ENCODE assay signal across 1 cellular context in the genomic region with DNA sequence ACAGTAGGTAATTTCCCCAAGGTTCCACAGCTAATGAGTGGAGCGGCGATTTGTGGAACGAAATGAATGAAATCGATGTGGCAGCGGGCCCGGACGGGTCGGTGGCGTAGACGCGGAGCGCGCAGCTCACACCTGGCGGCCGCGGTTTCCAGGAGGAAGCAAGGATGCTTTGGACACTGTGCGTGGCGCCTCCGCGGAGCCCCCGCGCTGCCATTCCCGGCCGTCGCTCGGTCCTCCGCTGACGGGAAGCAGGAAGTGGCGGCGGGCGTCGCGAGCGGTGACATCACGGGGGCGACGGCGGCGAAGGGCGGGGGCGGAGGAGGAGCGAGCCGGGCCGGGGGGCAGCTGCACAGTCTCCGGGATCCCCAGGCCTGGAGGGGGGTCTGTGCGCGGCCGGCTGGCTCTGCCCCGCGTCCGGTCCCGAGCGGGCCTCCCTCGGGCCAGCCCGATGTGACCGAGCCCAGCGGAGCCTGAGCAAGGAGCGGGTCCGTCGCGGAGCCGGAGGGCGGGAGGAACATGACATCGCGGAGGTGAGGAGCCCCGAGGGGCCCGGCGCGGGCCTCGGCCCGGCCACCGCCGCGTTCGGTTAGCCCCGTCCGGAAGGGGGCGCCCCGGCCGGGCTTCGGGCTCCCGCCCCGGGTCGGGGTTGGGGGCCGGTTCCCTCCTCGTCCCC.
TF ChIP-seq lines count a peak whose summit lies in the region.

TSS of gene PTPN11 (plus strand) at position 352 of the 673 bp plus-strand sequence. CDS start at position 517, 165 bp downstream.

TF ChIP-seq in HepG2, 621 proteins besides CTCF, POLR2A, EP300 and RAD21 (continued from another document and continues in another):
- TF ChIP-seq, protein P1, sequence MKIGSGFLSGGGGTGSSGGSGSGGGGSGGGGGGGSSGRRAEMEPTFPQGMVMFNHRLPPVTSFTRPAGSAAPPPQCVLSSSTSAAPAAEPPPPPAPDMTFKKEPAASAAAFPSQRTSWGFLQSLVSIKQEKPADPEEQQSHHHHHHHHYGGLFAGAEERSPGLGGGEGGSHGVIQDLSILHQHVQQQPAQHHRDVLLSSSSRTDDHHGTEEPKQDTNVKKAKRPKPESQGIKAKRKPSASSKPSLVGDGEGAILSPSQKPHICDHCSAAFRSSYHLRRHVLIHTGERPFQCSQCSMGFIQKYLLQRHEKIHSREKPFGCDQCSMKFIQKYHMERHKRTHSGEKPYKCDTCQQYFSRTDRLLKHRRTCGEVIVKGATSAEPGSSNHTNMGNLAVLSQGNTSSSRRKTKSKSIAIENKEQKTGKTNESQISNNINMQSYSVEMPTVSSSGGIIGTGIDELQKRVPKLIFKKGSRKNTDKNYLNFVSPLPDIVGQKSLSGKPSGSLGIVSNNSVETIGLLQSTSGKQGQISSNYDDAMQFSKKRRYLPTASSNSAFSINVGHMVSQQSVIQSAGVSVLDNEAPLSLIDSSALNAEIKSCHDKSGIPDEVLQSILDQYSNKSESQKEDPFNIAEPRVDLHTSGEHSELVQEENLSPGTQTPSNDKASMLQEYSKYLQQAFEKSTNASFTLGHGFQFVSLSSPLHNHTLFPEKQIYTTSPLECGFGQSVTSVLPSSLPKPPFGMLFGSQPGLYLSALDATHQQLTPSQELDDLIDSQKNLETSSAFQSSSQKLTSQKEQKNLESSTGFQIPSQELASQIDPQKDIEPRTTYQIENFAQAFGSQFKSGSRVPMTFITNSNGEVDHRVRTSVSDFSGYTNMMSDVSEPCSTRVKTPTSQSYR (CRISPR knock-in tag; IDR thresholded peaks at IDR 0.05; ENCODE audit: borderline replicate concordance), result no peak; the same call in 1 of the 2 replicates
- TF ChIP-seq TBL1XR1 (IDR thresholded peaks at IDR 0.05; ENCODE audit: borderline replicate concordance, low read length, partially characterized antibody), result peak; percentile 0
- no peak for TF ChIP-seq AKAP8 (CRISPR knock-in tag; IDR thresholded peaks at IDR 0.05)
- peak; percentile 51; the same call in 1 of the 2 replicates for TF ChIP-seq EED (CRISPR knock-in tag; IDR thresholded peaks at IDR 0.05)
- peak; percentile 100 for TF ChIP-seq MAZ (IDR thresholded peaks at IDR 0.05; ENCODE audit: borderline replicate concordance, low read depth, low read length)
- TF ChIP-seq MAZ (CRISPR knock-in tag; IDR thresholded peaks at IDR 0.05; ENCODE audit: low read depth), result peak; percentile 100
- TF ChIP-seq HHEX (CRISPR knock-in tag; IDR thresholded peaks at IDR 0.05), result no peak
- peak; percentile 96 for TF ChIP-seq ZFY (CRISPR knock-in tag; IDR thresholded peaks at IDR 0.05)
- 0 out of 2 replicates have a peak, but pooled peaks have one; percentile 57 for TF ChIP-seq ETS1 (CRISPR knock-in tag; IDR thresholded peaks at IDR 0.05)
- TF ChIP-seq ZFYVE20 (CRISPR knock-in tag; IDR thresholded peaks at IDR 0.05; ENCODE audit: borderline replicate concordance, low read depth), result no peak
- peak; percentile 73; the same call in 1 of the 2 replicates for TF ChIP-seq ZNF331 (CRISPR knock-in tag; IDR thresholded peaks at IDR 0.05)
- peak; percentile 44; the same call in 1 of the 2 replicates for TF ChIP-seq MEF2D (CRISPR knock-in tag; IDR thresholded peaks at IDR 0.05)
- TF ChIP-seq ZFP1 (CRISPR knock-in tag; IDR thresholded peaks at IDR 0.05), result no peak
- no peak for TF ChIP-seq SOX6 (IDR thresholded peaks at IDR 0.05)
- TF ChIP-seq SOX6 (CRISPR knock-in tag; IDR thresholded peaks at IDR 0.05), result no peak; the same call in 1 of the 2 replicates
- TF ChIP-seq, protein P2, sequence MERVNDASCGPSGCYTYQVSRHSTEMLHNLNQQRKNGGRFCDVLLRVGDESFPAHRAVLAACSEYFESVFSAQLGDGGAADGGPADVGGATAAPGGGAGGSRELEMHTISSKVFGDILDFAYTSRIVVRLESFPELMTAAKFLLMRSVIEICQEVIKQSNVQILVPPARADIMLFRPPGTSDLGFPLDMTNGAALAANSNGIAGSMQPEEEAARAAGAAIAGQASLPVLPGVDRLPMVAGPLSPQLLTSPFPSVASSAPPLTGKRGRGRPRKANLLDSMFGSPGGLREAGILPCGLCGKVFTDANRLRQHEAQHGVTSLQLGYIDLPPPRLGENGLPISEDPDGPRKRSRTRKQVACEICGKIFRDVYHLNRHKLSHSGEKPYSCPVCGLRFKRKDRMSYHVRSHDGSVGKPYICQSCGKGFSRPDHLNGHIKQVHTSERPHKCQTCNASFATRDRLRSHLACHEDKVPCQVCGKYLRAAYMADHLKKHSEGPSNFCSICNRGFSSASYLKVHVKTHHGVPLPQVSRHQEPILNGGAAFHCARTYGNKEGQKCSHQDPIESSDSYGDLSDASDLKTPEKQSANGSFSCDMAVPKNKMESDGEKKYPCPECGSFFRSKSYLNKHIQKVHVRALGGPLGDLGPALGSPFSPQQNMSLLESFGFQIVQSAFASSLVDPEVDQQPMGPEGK (CRISPR knock-in tag; IDR thresholded peaks at IDR 0.05), result peak; percentile 79
- TF ChIP-seq RNF2 (conservative IDR thresholded peaks at IDR 0.05; ENCODE audit: low read depth), result no peak
- TF ChIP-seq ZNF83 (CRISPR knock-in tag; IDR thresholded peaks at IDR 0.05; ENCODE audit: borderline replicate concordance), result peak; percentile 65; the same call in 1 of the 2 replicates
- 0 out of 2 replicates have a peak, but pooled peaks have one; percentile 46 for TF ChIP-seq ZNF292 (CRISPR knock-in tag; IDR thresholded peaks at IDR 0.05; ENCODE audit: borderline replicate concordance, low read depth)
- TF ChIP-seq, protein P3, sequence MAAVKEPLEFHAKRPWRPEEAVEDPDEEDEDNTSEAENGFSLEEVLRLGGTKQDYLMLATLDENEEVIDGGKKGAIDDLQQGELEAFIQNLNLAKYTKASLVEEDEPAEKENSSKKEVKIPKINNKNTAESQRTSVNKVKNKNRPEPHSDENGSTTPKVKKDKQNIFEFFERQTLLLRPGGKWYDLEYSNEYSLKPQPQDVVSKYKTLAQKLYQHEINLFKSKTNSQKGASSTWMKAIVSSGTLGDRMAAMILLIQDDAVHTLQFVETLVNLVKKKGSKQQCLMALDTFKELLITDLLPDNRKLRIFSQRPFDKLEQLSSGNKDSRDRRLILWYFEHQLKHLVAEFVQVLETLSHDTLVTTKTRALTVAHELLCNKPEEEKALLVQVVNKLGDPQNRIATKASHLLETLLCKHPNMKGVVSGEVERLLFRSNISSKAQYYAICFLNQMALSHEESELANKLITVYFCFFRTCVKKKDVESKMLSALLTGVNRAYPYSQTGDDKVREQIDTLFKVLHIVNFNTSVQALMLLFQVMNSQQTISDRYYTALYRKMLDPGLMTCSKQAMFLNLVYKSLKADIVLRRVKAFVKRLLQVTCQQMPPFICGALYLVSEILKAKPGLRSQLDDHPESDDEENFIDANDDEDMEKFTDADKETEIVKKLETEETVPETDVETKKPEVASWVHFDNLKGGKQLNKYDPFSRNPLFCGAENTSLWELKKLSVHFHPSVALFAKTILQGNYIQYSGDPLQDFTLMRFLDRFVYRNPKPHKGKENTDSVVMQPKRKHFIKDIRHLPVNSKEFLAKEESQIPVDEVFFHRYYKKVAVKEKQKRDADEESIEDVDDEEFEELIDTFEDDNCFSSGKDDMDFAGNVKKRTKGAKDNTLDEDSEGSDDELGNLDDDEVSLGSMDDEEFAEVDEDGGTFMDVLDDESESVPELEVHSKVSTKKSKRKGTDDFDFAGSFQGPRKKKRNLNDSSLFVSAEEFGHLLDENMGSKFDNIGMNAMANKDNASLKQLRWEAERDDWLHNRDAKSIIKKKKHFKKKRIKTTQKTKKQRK (IDR thresholded peaks at IDR 0.05; ENCODE audit: low read length), result no peak
- TF ChIP-seq, protein P4, sequence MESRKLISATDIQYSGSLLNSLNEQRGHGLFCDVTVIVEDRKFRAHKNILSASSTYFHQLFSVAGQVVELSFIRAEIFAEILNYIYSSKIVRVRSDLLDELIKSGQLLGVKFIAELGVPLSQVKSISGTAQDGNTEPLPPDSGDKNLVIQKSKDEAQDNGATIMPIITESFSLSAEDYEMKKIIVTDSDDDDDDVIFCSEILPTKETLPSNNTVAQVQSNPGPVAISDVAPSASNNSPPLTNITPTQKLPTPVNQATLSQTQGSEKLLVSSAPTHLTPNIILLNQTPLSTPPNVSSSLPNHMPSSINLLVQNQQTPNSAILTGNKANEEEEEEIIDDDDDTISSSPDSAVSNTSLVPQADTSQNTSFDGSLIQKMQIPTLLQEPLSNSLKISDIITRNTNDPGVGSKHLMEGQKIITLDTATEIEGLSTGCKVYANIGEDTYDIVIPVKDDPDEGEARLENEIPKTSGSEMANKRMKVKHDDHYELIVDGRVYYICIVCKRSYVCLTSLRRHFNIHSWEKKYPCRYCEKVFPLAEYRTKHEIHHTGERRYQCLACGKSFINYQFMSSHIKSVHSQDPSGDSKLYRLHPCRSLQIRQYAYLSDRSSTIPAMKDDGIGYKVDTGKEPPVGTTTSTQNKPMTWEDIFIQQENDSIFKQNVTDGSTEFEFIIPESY (CRISPR knock-in tag; IDR thresholded peaks at IDR 0.05), result peak; percentile 19; the same call in 1 of the 2 replicates
- TF ChIP-seq, protein P5, sequence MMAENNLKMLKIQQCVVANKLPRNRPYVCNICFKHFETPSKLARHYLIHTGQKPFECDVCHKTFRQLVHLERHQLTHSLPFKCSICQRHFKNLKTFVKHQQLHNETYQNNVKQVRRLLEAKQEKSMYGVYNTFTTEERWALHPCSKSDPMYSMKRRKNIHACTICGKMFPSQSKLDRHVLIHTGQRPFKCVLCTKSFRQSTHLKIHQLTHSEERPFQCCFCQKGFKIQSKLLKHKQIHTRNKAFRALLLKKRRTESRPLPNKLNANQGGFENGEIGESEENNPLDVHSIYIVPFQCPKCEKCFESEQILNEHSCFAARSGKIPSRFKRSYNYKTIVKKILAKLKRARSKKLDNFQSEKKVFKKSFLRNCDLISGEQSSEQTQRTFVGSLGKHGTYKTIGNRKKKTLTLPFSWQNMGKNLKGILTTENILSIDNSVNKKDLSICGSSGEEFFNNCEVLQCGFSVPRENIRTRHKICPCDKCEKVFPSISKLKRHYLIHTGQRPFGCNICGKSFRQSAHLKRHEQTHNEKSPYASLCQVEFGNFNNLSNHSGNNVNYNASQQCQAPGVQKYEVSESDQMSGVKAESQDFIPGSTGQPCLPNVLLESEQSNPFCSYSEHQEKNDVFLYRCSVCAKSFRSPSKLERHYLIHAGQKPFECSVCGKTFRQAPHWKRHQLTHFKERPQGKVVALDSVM (CRISPR knock-in tag; IDR thresholded peaks at IDR 0.05), result peak; percentile 44
- TF ChIP-seq ZNF337 (CRISPR knock-in tag; IDR thresholded peaks at IDR 0.05; ENCODE audit: borderline replicate concordance, low read depth), result no peak
- no peak for TF ChIP-seq SMC3 (IDR thresholded peaks at IDR 0.05; ENCODE audit: low read length)
- no peak for TF ChIP-seq USF2 (IDR thresholded peaks at IDR 0.05; ENCODE audit: low read depth, low read length)
- TF ChIP-seq USF2 (CRISPR knock-in tag; IDR thresholded peaks at IDR 0.05; ENCODE audit: borderline replicate concordance), result no peak
- TF ChIP-seq, protein P6, sequence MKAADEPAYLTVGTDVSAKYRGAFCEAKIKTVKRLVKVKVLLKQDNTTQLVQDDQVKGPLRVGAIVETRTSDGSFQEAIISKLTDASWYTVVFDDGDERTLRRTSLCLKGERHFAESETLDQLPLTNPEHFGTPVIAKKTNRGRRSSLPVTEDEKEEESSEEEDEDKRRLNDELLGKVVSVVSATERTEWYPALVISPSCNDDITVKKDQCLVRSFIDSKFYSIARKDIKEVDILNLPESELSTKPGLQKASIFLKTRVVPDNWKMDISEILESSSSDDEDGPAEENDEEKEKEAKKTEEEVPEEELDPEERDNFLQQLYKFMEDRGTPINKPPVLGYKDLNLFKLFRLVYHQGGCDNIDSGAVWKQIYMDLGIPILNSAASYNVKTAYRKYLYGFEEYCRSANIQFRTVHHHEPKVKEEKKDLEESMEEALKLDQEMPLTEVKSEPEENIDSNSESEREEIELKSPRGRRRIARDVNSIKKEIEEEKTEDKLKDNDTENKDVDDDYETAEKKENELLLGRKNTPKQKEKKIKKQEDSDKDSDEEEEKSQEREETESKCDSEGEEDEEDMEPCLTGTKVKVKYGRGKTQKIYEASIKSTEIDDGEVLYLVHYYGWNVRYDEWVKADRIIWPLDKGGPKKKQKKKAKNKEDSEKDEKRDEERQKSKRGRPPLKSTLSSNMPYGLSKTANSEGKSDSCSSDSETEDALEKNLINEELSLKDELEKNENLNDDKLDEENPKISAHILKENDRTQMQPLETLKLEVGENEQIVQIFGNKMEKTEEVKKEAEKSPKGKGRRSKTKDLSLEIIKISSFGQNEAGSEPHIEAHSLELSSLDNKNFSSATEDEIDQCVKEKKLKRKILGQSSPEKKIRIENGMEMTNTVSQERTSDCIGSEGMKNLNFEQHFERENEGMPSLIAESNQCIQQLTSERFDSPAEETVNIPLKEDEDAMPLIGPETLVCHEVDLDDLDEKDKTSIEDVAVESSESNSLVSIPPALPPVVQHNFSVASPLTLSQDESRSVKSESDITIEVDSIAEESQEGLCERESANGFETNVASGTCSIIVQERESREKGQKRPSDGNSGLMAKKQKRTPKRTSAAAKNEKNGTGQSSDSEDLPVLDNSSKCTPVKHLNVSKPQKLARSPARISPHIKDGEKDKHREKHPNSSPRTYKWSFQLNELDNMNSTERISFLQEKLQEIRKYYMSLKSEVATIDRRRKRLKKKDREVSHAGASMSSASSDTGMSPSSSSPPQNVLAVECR (CRISPR knock-in tag; IDR thresholded peaks at IDR 0.05; ENCODE audit: borderline replicate concordance), result peak; percentile 98
- peak; percentile 92 for TF ChIP-seq POLR2AphosphoS5 (IDR thresholded peaks at IDR 0.05; ENCODE audit: low read depth, low read length)
